Comparison of ENCODE assay signal across 1 cellular context in the genomic region with DNA sequence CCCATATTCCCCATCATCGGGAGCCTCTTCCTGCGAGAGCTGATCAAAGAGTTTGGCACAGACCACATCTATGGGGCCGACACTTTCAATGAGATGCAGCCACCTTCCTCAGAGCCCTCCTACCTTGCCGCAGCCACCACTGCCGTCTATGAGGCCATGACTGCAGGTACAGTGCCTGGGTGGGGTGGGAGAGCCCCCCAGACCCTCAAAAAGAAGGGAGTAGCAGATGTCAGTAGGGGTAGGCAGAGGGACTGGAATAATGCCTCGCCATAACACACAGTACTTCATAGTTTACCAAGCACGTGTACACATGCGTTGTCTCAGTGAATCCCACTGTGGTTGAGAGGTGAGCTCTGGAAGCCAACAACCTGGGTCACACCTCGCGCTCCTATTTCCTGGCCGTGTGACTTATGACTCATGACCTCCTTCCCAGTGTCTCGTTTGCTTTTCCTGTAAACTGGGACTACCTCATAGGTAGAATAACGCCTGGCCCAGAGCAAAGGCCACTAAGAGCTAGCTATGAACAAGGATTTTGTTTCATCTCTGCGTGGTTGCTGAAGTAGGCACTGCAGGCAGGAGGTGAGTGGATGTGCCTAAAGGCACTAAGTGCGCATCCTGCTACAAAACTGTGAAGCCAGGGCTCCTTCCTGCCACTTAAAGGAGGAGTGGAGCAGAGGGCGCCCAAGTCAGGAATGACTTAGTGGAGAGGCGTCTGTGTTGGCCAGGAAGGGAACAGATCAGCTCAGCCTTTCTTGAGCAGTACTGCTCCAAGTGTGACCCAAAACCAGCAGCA.
TF ChIP-seq lines count a peak whose summit lies in the region.

No MANE protein-coding gene starts in this region.

TF ChIP-seq in HepG2, 621 proteins besides CTCF, POLR2A, EP300 and RAD21 (continued from another document):
- TF ChIP-seq ZNF614 (CRISPR knock-in tag; IDR thresholded peaks at IDR 0.05; ENCODE audit: borderline replicate concordance) = peak; percentile 93
- TF ChIP-seq ZNF138 (CRISPR knock-in tag; IDR thresholded peaks at IDR 0.05; ENCODE audit: low read depth) = no peak
- TF ChIP-seq MED1 (CRISPR knock-in tag; IDR thresholded peaks at IDR 0.05) = peak; percentile 94
- TF ChIP-seq, protein P1, sequence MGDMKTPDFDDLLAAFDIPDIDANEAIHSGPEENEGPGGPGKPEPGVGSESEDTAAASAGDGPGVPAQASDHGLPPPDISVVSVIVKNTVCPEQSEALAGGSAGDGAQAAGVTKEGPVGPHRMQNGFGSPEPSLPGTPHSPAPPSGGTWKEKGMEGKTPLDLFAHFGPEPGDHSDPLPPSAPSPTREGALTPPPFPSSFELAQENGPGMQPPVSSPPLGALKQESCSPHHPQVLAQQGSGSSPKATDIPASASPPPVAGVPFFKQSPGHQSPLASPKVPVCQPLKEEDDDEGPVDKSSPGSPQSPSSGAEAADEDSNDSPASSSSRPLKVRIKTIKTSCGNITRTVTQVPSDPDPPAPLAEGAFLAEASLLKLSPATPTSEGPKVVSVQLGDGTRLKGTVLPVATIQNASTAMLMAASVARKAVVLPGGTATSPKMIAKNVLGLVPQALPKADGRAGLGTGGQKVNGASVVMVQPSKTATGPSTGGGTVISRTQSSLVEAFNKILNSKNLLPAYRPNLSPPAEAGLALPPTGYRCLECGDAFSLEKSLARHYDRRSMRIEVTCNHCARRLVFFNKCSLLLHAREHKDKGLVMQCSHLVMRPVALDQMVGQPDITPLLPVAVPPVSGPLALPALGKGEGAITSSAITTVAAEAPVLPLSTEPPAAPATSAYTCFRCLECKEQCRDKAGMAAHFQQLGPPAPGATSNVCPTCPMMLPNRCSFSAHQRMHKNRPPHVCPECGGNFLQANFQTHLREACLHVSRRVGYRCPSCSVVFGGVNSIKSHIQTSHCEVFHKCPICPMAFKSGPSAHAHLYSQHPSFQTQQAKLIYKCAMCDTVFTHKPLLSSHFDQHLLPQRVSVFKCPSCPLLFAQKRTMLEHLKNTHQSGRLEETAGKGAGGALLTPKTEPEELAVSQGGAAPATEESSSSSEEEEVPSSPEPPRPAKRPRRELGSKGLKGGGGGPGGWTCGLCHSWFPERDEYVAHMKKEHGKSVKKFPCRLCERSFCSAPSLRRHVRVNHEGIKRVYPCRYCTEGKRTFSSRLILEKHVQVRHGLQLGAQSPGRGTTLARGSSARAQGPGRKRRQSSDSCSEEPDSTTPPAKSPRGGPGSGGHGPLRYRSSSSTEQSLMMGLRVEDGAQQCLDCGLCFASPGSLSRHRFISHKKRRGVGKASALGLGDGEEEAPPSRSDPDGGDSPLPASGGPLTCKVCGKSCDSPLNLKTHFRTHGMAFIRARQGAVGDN (CRISPR knock-in tag; IDR thresholded peaks at IDR 0.05) = peak; percentile 97
- TF ChIP-seq MTA1 (CRISPR knock-in tag; IDR thresholded peaks at IDR 0.05; ENCODE audit: borderline replicate concordance) = peak; percentile 57
- peak; percentile 95 for TF ChIP-seq SAP130 (CRISPR knock-in tag; IDR thresholded peaks at IDR 0.05; ENCODE audit: low read depth)
- no peak for TF ChIP-seq ZNF256 (CRISPR knock-in tag; conservative IDR thresholded peaks at IDR 0.05)
- TF ChIP-seq, protein P2, sequence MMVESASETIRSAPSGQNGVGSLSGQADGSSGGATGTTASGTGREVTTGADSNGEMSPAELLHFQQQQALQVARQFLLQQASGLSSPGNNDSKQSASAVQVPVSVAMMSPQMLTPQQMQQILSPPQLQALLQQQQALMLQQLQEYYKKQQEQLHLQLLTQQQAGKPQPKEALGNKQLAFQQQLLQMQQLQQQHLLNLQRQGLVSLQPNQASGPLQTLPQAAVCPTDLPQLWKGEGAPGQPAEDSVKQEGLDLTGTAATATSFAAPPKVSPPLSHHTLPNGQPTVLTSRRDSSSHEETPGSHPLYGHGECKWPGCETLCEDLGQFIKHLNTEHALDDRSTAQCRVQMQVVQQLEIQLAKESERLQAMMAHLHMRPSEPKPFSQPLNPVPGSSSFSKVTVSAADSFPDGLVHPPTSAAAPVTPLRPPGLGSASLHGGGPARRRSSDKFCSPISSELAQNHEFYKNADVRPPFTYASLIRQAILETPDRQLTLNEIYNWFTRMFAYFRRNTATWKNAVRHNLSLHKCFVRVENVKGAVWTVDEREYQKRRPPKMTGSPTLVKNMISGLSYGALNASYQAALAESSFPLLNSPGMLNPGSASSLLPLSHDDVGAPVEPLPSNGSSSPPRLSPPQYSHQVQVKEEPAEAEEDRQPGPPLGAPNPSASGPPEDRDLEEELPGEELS (CRISPR knock-in tag; IDR thresholded peaks at IDR 0.05) = peak; percentile 82
- TF ChIP-seq RBM39 (IDR thresholded peaks at IDR 0.05; ENCODE audit: low read depth, low read length, poor library complexity, severe bottlenecking) = no peak
- no peak for TF ChIP-seq STAG1 (CRISPR knock-in tag; IDR thresholded peaks at IDR 0.05)
- TF ChIP-seq ZNF672 (CRISPR knock-in tag; IDR thresholded peaks at IDR 0.05) = no peak
- TF ChIP-seq ZMYM3 (CRISPR knock-in tag; IDR thresholded peaks at IDR 0.05) = peak; percentile 73; the same call in 1 of the 2 replicates
- TF ChIP-seq, protein P3, sequence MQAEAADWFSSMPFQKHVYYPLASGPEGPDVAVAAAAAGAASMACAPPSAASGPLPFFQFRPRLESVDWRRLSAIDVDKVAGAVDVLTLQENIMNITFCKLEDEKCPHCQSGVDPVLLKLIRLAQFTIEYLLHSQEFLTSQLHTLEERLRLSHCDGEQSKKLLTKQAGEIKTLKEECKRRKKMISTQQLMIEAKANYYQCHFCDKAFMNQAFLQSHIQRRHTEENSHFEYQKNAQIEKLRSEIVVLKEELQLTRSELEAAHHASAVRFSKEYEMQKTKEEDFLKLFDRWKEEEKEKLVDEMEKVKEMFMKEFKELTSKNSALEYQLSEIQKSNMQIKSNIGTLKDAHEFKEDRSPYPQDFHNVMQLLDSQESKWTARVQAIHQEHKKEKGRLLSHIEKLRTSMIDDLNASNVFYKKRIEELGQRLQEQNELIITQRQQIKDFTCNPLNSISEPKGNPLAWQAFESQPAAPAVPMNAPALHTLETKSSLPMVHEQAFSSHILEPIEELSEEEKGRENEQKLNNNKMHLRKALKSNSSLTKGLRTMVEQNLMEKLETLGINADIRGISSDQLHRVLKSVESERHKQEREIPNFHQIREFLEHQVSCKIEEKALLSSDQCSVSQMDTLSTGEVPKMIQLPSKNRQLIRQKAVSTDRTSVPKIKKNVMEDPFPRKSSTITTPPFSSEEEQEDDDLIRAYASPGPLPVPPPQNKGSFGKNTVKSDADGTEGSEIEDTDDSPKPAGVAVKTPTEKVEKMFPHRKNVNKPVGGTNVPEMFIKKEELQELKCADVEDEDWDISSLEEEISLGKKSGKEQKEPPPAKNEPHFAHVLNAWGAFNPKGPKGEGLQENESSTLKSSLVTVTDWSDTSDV (CRISPR knock-in tag; IDR thresholded peaks at IDR 0.05) = peak; percentile 83; the same call in 1 of the 2 replicates
- peak; percentile 55; the same call in 1 of the 2 replicates for TF ChIP-seq EED (CRISPR knock-in tag; IDR thresholded peaks at IDR 0.05)
- no peak for TF ChIP-seq MAFK (conservative IDR thresholded peaks at IDR 0.05 in 1 of 2, IDR thresholded peaks at IDR 0.05 in 1 of 2; ENCODE audit: low read length in 2 of 2)
- TF ChIP-seq, protein P4, sequence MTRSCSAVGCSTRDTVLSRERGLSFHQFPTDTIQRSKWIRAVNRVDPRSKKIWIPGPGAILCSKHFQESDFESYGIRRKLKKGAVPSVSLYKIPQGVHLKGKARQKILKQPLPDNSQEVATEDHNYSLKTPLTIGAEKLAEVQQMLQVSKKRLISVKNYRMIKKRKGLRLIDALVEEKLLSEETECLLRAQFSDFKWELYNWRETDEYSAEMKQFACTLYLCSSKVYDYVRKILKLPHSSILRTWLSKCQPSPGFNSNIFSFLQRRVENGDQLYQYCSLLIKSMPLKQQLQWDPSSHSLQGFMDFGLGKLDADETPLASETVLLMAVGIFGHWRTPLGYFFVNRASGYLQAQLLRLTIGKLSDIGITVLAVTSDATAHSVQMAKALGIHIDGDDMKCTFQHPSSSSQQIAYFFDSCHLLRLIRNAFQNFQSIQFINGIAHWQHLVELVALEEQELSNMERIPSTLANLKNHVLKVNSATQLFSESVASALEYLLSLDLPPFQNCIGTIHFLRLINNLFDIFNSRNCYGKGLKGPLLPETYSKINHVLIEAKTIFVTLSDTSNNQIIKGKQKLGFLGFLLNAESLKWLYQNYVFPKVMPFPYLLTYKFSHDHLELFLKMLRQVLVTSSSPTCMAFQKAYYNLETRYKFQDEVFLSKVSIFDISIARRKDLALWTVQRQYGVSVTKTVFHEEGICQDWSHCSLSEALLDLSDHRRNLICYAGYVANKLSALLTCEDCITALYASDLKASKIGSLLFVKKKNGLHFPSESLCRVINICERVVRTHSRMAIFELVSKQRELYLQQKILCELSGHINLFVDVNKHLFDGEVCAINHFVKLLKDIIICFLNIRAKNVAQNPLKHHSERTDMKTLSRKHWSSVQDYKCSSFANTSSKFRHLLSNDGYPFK (CRISPR knock-in tag; IDR thresholded peaks at IDR 0.05; ENCODE audit: borderline replicate concordance) = peak; percentile 51; the same call in 1 of the 2 replicates
- peak; percentile 48 for TF ChIP-seq SKI (IDR thresholded peaks at IDR 0.05; ENCODE audit: partially characterized antibody)
- TF ChIP-seq GATAD2A (CRISPR knock-in tag; IDR thresholded peaks at IDR 0.05) = peak; percentile 93
- TF ChIP-seq, protein P5, sequence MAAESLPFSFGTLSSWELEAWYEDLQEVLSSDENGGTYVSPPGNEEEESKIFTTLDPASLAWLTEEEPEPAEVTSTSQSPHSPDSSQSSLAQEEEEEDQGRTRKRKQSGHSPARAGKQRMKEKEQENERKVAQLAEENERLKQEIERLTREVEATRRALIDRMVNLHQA (CRISPR knock-in tag; IDR thresholded peaks at IDR 0.05) = no peak
- TF ChIP-seq KMT2B (CRISPR knock-in tag; IDR thresholded peaks at IDR 0.05) = peak; percentile 72
- TF ChIP-seq NFE2 (CRISPR knock-in tag; IDR thresholded peaks at IDR 0.05) = 0 out of 2 replicates have a peak, but pooled peaks have one; percentile 30
- TF ChIP-seq MBNL3 (CRISPR knock-in tag; conservative IDR thresholded peaks at IDR 0.05) = no peak
- peak; percentile 45; the same call in 1 of the 2 replicates for TF ChIP-seq MZF1 (CRISPR knock-in tag; IDR thresholded peaks at IDR 0.05; ENCODE audit: borderline replicate concordance)
- no peak for TF ChIP-seq ARNT (IDR thresholded peaks at IDR 0.05)
- TF ChIP-seq DPF2 (CRISPR knock-in tag; IDR thresholded peaks at IDR 0.05; ENCODE audit: borderline replicate concordance, low read depth) = peak; percentile 56; the same call in 1 of the 2 replicates
- TF ChIP-seq, protein P6, sequence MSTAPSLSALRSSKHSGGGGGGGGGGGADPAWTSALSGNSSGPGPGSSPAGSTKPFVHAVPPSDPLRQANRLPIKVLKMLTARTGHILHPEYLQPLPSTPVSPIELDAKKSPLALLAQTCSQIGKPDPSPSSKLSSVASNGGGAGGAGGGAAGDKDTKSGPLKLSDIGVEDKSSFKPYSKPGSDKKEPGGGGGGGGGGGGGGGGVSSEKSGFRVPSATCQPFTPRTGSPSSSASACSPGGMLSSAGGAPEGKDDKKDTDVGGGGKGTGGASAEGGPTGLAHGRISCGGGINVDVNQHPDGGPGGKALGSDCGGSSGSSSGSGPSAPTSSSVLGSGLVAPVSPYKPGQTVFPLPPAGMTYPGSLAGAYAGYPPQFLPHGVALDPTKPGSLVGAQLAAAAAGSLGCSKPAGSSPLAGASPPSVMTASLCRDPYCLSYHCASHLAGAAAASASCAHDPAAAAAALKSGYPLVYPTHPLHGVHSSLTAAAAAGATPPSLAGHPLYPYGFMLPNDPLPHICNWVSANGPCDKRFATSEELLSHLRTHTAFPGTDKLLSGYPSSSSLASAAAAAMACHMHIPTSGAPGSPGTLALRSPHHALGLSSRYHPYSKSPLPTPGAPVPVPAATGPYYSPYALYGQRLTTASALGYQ (CRISPR knock-in tag; IDR thresholded peaks at IDR 0.05) = no peak
- TF ChIP-seq ZNF264 (CRISPR knock-in tag; IDR thresholded peaks at IDR 0.05) = peak; percentile 61; the same call in 1 of the 2 replicates
- TF ChIP-seq ATF7-NPFF (CRISPR knock-in tag; IDR thresholded peaks at IDR 0.05; ENCODE audit: low read depth) = no peak
- peak; percentile 64; the same call in 1 of the 2 replicates for TF ChIP-seq FOXK2 (IDR thresholded peaks at IDR 0.05)
- no peak for TF ChIP-seq RFXAP (CRISPR knock-in tag; IDR thresholded peaks at IDR 0.05; ENCODE audit: borderline replicate concordance)
- peak; percentile 56; the same call in 1 of the 2 replicates for TF ChIP-seq TOE1 (CRISPR knock-in tag; IDR thresholded peaks at IDR 0.05)
- TF ChIP-seq NBN (conservative IDR thresholded peaks at IDR 0.05) = no peak
- peak; percentile 81 for TF ChIP-seq RCOR2 (CRISPR knock-in tag; IDR thresholded peaks at IDR 0.05)
- peak; percentile 87; the same call in 1 of the 2 replicates for TF ChIP-seq KLF6 (CRISPR knock-in tag; IDR thresholded peaks at IDR 0.05)
- TF ChIP-seq JUNB (CRISPR knock-in tag; IDR thresholded peaks at IDR 0.05; ENCODE audit: borderline replicate concordance) = peak; percentile 94; the same call in 1 of the 2 replicates
- peak; percentile 93; the same call in 1 of the 2 replicates for TF ChIP-seq ZFP37 (CRISPR knock-in tag; IDR thresholded peaks at IDR 0.05; ENCODE audit: borderline replicate concordance)
- no peak for TF ChIP-seq SP1 (IDR thresholded peaks at IDR 0.05)
- TF ChIP-seq SP1 (CRISPR knock-in tag; IDR thresholded peaks at IDR 0.05) = peak; percentile 15; the same call in 1 of the 2 replicates
- TF ChIP-seq, protein P7, sequence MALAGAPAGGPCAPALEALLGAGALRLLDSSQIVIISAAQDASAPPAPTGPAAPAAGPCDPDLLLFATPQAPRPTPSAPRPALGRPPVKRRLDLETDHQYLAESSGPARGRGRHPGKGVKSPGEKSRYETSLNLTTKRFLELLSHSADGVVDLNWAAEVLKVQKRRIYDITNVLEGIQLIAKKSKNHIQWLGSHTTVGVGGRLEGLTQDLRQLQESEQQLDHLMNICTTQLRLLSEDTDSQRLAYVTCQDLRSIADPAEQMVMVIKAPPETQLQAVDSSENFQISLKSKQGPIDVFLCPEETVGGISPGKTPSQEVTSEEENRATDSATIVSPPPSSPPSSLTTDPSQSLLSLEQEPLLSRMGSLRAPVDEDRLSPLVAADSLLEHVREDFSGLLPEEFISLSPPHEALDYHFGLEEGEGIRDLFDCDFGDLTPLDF (CRISPR knock-in tag; IDR thresholded peaks at IDR 0.05) = no peak
- TF ChIP-seq ZBTB42 (CRISPR knock-in tag; IDR thresholded peaks at IDR 0.05) = no peak
- no peak for TF ChIP-seq SUZ12 (IDR thresholded peaks at IDR 0.05; ENCODE audit: low read depth, low read length)
- TF ChIP-seq U2AF2 (IDR thresholded peaks at IDR 0.05; ENCODE audit: low read depth, low read length) = no peak
- TF ChIP-seq ZNF749 (CRISPR knock-in tag; IDR thresholded peaks at IDR 0.05; ENCODE audit: borderline replicate concordance) = 0 out of 2 replicates have a peak, but pooled peaks have one; percentile 60
- peak; percentile 99 for TF ChIP-seq ZMAT3 (CRISPR knock-in tag; conservative IDR thresholded peaks at IDR 0.05)
- TF ChIP-seq, protein P8, sequence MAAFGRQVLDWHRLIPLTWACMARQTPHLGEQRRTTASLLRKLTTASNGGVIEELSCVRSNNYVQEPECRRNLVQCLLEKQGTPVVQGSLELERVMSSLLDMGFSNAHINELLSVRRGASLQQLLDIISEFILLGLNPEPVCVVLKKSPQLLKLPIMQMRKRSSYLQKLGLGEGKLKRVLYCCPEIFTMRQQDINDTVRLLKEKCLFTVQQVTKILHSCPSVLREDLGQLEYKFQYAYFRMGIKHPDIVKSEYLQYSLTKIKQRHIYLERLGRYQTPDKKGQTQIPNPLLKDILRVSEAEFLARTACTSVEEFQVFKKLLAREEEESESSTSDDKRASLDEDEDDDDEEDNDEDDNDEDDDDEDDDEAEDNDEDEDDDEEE (CRISPR knock-in tag; IDR thresholded peaks at IDR 0.05) = 0 out of 2 replicates have a peak, but pooled peaks have one; percentile 46
- TF ChIP-seq ZNF333 (CRISPR knock-in tag; IDR thresholded peaks at IDR 0.05; ENCODE audit: borderline replicate concordance) = peak; percentile 21; the same call in 1 of the 2 replicates
TF ChIP-seq in HepG2: peak in this region for 315.
